Comparison of ENCODE assay signal across 1 cellular context in genomic region chr5:150460781-150461180, GRCh38.
TF ChIP-seq lines count a peak whose summit lies in the region.

No MANE protein-coding gene starts in this region.

TF ChIP-seq in GM12878, 131 proteins besides CTCF, POLR2A, EP300 and RAD21:
- TF ChIP-seq ZBTB33 (IDR thresholded peaks at IDR 0.05): no peak
- no peak for TF ChIP-seq GABPA (IDR thresholded peaks at IDR 0.05; ENCODE audit: low read depth)
- no peak for TF ChIP-seq POLR2AphosphoS5 (IDR thresholded peaks at IDR 0.05; ENCODE audit: low read length)
- no peak for TF ChIP-seq ZSCAN29 (IDR thresholded peaks at IDR 0.05)
- no peak for TF ChIP-seq BCLAF1 (IDR thresholded peaks at IDR 0.05)
- TF ChIP-seq PML (IDR thresholded peaks at IDR 0.05; ENCODE audit: low read length): no peak
- TF ChIP-seq SRF (IDR thresholded peaks at IDR 0.05; ENCODE audit: low read depth in 2 of 2, low read length in 2 of 2): no peak
- TF ChIP-seq TCF3 (IDR thresholded peaks at IDR 0.05; ENCODE audit: borderline replicate concordance, insufficient read depth, low read depth, low read length): no peak
- no peak for TF ChIP-seq SMAD1 (IDR thresholded peaks at IDR 0.05; ENCODE audit: low read depth, partially characterized antibody)
- no peak for TF ChIP-seq MYC (IDR thresholded peaks at IDR 0.05; ENCODE audit: insufficient read depth, insufficient read length, insufficient replicate concordance, low read length, severe bottlenecking)
- no peak for TF ChIP-seq CHD1 (IDR thresholded peaks at IDR 0.05; ENCODE audit: low read depth, low read length)
- no peak for TF ChIP-seq BACH1 (IDR thresholded peaks at IDR 0.05; ENCODE audit: borderline replicate concordance)
- TF ChIP-seq FOXM1 (IDR thresholded peaks at IDR 0.05; ENCODE audit: low read depth, low read length): no peak
- TF ChIP-seq SUPT20H (IDR thresholded peaks at IDR 0.05; ENCODE audit: borderline replicate concordance, control insufficient read depth, low read depth, low read length): no peak
- no peak for TF ChIP-seq PAX8 (IDR thresholded peaks at IDR 0.05)
- no peak for TF ChIP-seq ZNF24 (IDR thresholded peaks at IDR 0.05)
- TF ChIP-seq NR2F1 (conservative IDR thresholded peaks at IDR 0.05): no peak
- TF ChIP-seq BMI1 (IDR thresholded peaks at IDR 0.05; ENCODE audit: borderline replicate concordance): no peak
